Comparison of ENCODE assay signal across 1 cellular context in the genomic region with DNA sequence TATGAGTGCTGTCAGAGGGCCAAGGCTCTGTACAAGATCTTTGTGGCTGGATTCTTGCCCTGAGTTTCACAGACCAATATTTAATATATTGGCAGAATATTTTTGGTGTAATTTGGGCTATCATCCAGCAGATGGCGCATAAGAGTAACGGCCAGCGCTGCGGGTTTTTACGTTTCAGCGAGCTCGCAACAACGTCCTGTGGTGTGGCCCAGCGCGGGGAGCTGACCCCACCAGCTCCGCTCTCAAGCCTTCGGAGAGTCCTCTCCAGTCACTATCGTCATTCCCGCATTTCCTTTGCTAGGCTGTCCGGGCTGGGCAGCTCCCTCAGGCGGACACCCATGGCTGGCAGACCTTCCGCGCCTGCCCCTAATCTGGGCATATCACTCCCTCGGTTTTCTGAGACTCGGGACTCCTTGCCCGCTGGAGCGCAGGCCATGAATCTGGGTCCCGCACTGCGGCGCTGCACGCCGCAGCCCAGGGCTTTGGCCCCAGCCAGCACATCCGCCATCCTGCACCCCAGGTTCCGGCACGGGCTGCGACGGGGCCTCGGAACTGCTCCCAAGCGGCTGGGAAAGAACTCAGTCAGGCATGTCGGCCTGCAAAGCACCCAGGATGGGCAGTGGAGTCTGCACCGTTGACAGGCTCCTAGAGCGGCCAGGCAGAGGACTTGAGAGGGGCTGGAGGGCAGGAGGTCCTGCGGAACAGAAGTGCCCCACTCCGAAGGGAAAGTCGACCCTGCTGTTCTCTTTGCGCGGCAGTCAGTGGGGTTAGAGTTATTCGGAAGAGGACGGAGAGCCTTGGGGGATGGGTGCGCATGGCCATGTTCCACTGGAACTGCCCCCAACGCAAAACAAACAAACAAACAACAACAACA.
TF ChIP-seq lines count a peak whose summit lies in the region.

No MANE protein-coding gene starts in this region.

TF ChIP-seq in HEK293T, 16 proteins besides CTCF, POLR2A, EP300 and RAD21 (continued from another document):
- TF ChIP-seq CTBP1 (IDR thresholded peaks at IDR 0.05; ENCODE audit: borderline replicate concordance) (no peak), ZNF384 (IDR thresholded peaks at IDR 0.05) (no peak), SUZ12 (IDR thresholded peaks at IDR 0.05) (no peak)
TF ChIP-seq in HEK293T: peak in this region for 0.
